ENCODE assay signal across 13 cellular contexts in genomic region chr14:103541944-103542544, GRCh38. TPM values are rescaled to one million over a fixed set of nuclear protein-coding genes. Genes with fewer than 3 reads are reported as not detected.
DNase-seq lines count a peak whose midpoint lies in the region; ATAC-seq and TF ChIP-seq lines count a peak whose summit lies in the region.
"Had no signal": no experiment of that assay in that cellular context is flagged by ENCODE, and none has a peak within 500 bp of the region (broad histone marks: within the 10 kb centered on the region; RNA-seq: fewer than 3 reads in every experiment).

No MANE protein-coding gene starts in this region.

- intact Hi-C loops in gastrocnemius medialis (cut with DNase I; ENCODE audit: low total_unique reads) = no loop called here

- in situ Hi-C loops in gastrocnemius medialis (cut with MboI; ENCODE audit: low sequenced_read_pairs in 4 of 4) = no loop called here

- ATAC-seq in gastrocnemius medialis (no peak), HG02623 (IDR thresholded peaks at IDR 0.05; ENCODE audit: unreplicated experiment) (no peak)
- ATAC-seq: stimulated activated memory B cell treated with anti-CD40 and anti-IgM and Interleukin-4, amounts not matched to agents 10 μg/mL and 1 μg/mL and 100 μg/mL, for 72 hours had no signal

- TF ChIP-seq POLR2A in gastrocnemius medialis (IDR thresholded peaks at IDR 0.05) = no peak

- DNase-seq in GM06990 (ENCODE audit: extremely low read depth, insufficient read length) = peak; percentile 7
- no peak for DNase-seq in gastrocnemius medialis
- no peak for DNase-seq in putamen (ENCODE audit: low spot score)
- no peak for DNase-seq in NCI-H510A (lab: John Stamatoyannopoulos, UW)
- DNase-seq in DMS153 (lab: John Stamatoyannopoulos, UW) = no peak
- DNase-seq: activated CD4-positive, alpha-beta T cell treated with anti-CD3 and anti-CD28 coated beads, Interleukin-2, amount 50 U/mL, for 4 hours; Kasumi-1; OCI-M1 had no signal

- H3K27me3 ChIP-seq in GM06990 (replicated peaks; ENCODE audit: control insufficient read depth, insufficient read depth, low read length) (no peaks in the 10 kb centered on the region), iPS-18a (ENCODE audit: control insufficient read depth, insufficient read depth, low read length) (no peaks in the 10 kb centered on the region), gastrocnemius medialis (no peaks in the 10 kb centered on the region)
- H3K27me3 ChIP-seq: body of pancreas had no signal

- no peak overlapping the region for H3K4me3 ChIP-seq in GM06990 (replicated peaks; ENCODE audit: low read depth, low read length)
- peak overlapping the region; percentile 47 for H3K4me3 ChIP-seq in iPS-18a (ENCODE audit: low read length)
- H3K4me3 ChIP-seq in gastrocnemius medialis = no peak overlapping the region
- H3K4me3 ChIP-seq: body of pancreas had no signal

- H3K9me3 ChIP-seq in iPS-18a (ENCODE audit: control insufficient read depth, low read depth, low read length) = no peaks in the 10 kb centered on the region
- H3K9me3 ChIP-seq in gastrocnemius medialis = no peaks in the 10 kb centered on the region
- H3K9me3 ChIP-seq: body of pancreas had no signal

- H3K36me3 ChIP-seq in GM06990 (ENCODE audit: control insufficient read depth, insufficient read depth, low read length) = no peaks in the 10 kb centered on the region
- no peaks in the 10 kb centered on the region for H3K36me3 ChIP-seq in iPS-18a (ENCODE audit: control insufficient read depth, low read depth, low read length)
- no peaks in the 10 kb centered on the region for H3K36me3 ChIP-seq in gastrocnemius medialis

- peak overlapping the region; percentile 96 for H3K27ac ChIP-seq in angular gyrus (ENCODE audit: low read depth, low read length)
- peak overlapping the region; percentile 90 for H3K27ac ChIP-seq in iPS-18a (ENCODE audit: low read length)
- peak overlapping the region in 3 of 4 donors; percentile 12 to 57 (median 56) for H3K27ac ChIP-seq in gastrocnemius medialis
- H3K27ac ChIP-seq: body of pancreas had no signal

- TF ChIP-seq CTCF in GM06990 (IDR thresholded peaks at IDR 0.05; ENCODE audit: insufficient read depth, low read length, poor library complexity, severe bottlenecking) (no peak), gastrocnemius medialis (IDR thresholded peaks at IDR 0.05 in 4 of 5, conservative IDR thresholded peaks at IDR 0.05 in 1 of 5) (no peak)

- H3K9ac ChIP-seq in iPS-18a (ENCODE audit: low read length) = peak overlapping the region; percentile 80

- H3K4me1 ChIP-seq in iPS-18a (ENCODE audit: control insufficient read depth, low read depth, low read length) (peaks cover 29% of the 10 kb centered on the region), gastrocnemius medialis (peaks cover 28 to 52% of the 10 kb centered on the region in 2 donors)

RNA-seq across cellular contexts. Expression of gene TRMT61A, which starts 13.0 kb away (rescaled TPM):
- total RNA-seq in gastrocnemius medialis = 10 to 100 TPM in 1 of 4 donors, 1 to 10 TPM in 3; 8.3 to 11.0 (median 9.6) TPM

RNA-seq across cellular contexts. Expression of gene CKB, which starts 19.4 kb away (rescaled TPM):
- total RNA-seq in gastrocnemius medialis = 100 to 1,000 TPM in 1 of 4 donors, 10 to 100 TPM in 3; 20.7 to 110 (median 43.4) TPM

RNA-seq across cellular contexts. Expression of gene BAG5, which starts 20.4 kb away (rescaled TPM):
- total RNA-seq in gastrocnemius medialis = 10 to 100 TPM; 16.9 to 22.6 (median 21.0) TPM

RNA-seq across cellular contexts. Expression of gene COA8, which starts 20.7 kb away (rescaled TPM):
- total RNA-seq in gastrocnemius medialis = 100 to 1,000 TPM in 1 of 4 donors, 10 to 100 TPM in 3; 56.7 to 111 (median 71.7) TPM
